8 cellular contexts compared by ENCODE assay signal in the genomic region with DNA sequence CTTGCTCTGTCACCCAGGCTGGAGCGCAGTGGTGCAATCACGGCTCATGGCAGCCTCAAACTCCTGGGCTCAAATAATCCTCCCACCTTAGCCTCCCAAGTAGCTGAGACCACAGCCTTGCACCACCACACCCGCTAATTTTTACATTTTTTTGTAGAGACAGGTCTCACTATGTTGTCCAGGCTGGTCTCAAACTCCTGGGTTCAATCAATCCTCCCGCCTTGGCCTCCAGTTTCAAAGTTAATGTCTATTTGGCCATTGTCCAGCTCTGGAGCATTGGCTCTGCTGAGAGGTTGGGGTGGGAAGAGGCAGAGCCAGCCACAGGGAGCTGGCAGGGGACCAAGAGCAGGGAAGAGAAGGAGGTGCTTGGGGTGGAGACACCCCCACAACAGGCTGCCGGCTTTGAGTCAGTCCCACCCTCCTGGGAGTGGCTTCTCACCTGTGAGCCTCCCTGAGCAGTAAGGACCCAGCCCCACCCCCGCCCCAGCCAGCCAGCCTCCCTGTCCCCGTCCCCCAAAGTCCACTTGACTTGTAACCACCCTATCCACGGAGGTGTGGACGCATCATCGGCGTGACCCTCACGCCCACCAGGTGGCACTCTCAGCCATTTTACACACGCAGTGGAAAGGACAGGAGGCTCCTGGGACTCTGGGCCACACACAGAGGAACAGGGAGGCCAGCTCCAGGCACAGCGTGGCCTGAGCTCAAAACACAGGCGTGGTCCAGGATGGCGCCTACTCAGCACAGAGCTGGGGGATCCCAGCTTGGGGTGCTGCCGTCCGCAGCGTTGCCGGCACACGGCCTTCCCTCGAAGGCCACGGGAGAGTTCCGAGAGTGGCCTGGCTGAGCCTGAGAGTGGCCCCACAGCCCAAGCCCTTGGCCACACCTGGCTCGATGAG.
DNase-seq lines count a peak whose midpoint lies in the region; ATAC-seq lines count a peak whose summit lies in the region.

No MANE protein-coding gene starts in this region.

- no peak for ATAC-seq in GM19452 (IDR thresholded peaks at IDR 0.05; ENCODE audit: unreplicated experiment)

- peak; percentile 49 for DNase-seq in SIG-M5 treated with dmso at 0.1 percent for 504 hours (lab: John Stamatoyannopoulos, UW; ENCODE audit: unreplicated experiment)
- no peak for DNase-seq in SIG-M5 (lab: John Stamatoyannopoulos, UW)
- DNase-seq in NCI-H2171 treated with DMSO at 0.1 percent for 48 hours (lab: John Stamatoyannopoulos, UW), result peak; percentile 73
- peak; percentile 19 for DNase-seq in activated CD4-positive, CD25-positive, alpha-beta regulatory T cell treated with anti-CD3 and anti-CD28 coated beads, Interleukin-2, amount 50 U/mL, for 16 hours (ENCODE audit: low read depth, low spot score)
- peak; percentile 79 for DNase-seq in cerebellar cortex (ENCODE audit: low spot score)
- peak; percentile 69 for DNase-seq in kidney tubule cell (ENCODE audit: low spot score)
- DNase-seq in stimulated activated CD4-positive, alpha-beta T cell treated with anti-CD3 and anti-CD28 coated beads, Interleukin-2, amount 100 ng/mL, for 48 hours, result peak; percentile 53 to 54
